In genomic region chr3:173876476-173876875, GRCh38 we compare ENCODE assay signal across 12 cellular contexts.
A peak's percentile ranks its signal among the peaks of the same experiment; 100 is the strongest.
DNase-seq lines count a peak whose midpoint lies in the region; TF ChIP-seq lines count a peak whose summit lies in the region.
"Had no signal": no experiment of that assay in that cellular context is flagged by ENCODE, and none has a peak within 500 bp of the region (broad histone marks: within the 10 kb centered on the region; RNA-seq: fewer than 3 reads in every experiment).

No MANE protein-coding gene starts in this region.

- TF ChIP-seq CTCF in endothelial cell (IDR thresholded peaks at IDR 0.05; ENCODE audit: unreplicated experiment) (peak; percentile 69), osteoblast (IDR thresholded peaks at IDR 0.05; ENCODE audit: extremely low read depth, low read depth, low read length) (peak; percentile 25)

- H3K4me2 ChIP-seq in osteoblast (ENCODE audit: insufficient read depth, low read length), result no peak overlapping the region

- DNase-seq in EH (ENCODE audit: low read depth) (peak; percentile 43), NCI-H2227 (lab: John Stamatoyannopoulos, UW; ENCODE audit: unreplicated experiment) (peak; percentile 12), endothelial cell (ENCODE audit: low spot score) (no peak), osteoblast (ENCODE audit: insufficient read length, low spot score, missing footprints) (no peak), NCI-H1105 treated with DMSO at 0.1 percent for 48 hours (lab: John Stamatoyannopoulos, UW) (no peak), erythroblast (lab: John Stamatoyannopoulos, UW) (no peak), NCI-H2171 (lab: John Stamatoyannopoulos, UW) (no peak), SJCRH30 (no peak)
- DNase-seq: activated naive CD4-positive, alpha-beta T cell treated with anti-CD3 and anti-CD28 coated beads, Interleukin-2, amount 10 ng/mL, durations not matched to agents 7 days and 5 days; stimulated activated naive CD8-positive, alpha-beta T cell treated with anti-CD3 and anti-CD28 coated beads, Interleukin-15, Interleukin-2, amounts not matched to agents 100 U/mL and 50 U/mL, for 24 hours had no signal

- H3K9me3 ChIP-seq in osteoblast (ENCODE audit: low read depth, low read length) (no peaks in the 10 kb centered on the region), SJCRH30 (replicated peaks) (no peaks in the 10 kb centered on the region)
- H3K9me3 ChIP-seq: esophagus muscularis mucosa had no signal

- H3K36me3 Mint-ChIP-seq in endothelial cell (ENCODE audit: low read depth, unreplicated experiment), result no peaks in the 10 kb centered on the region
- H3K36me3 Mint-ChIP-seq: activated naive CD4-positive, alpha-beta T cell treated with anti-CD3 and anti-CD28 coated beads, Interleukin-2, amount 10 ng/mL, durations not matched to agents 7 days and 5 days had no signal

- H3K27ac ChIP-seq in osteoblast (ENCODE audit: low read depth, low read length), result no peak overlapping the region
- H3K27ac ChIP-seq in SJCRH30, result no peak overlapping the region
- H3K27ac ChIP-seq: esophagus muscularis mucosa, skin epidermis had no signal

- no peaks in the 10 kb centered on the region for H4K20me1 ChIP-seq in osteoblast (ENCODE audit: insufficient read depth, low read length)

- H3K9me3 Mint-ChIP-seq in endothelial cell (ENCODE audit: unreplicated experiment), result no peaks in the 10 kb centered on the region

- H3K4me3 ChIP-seq in osteoblast (ENCODE audit: insufficient read depth, low read length), result no peak overlapping the region
- H3K4me3 ChIP-seq in SJCRH30, result no peak overlapping the region
- H3K4me3 ChIP-seq: esophagus muscularis mucosa, skin epidermis had no signal

- no peak overlapping the region for H2AFZ ChIP-seq in osteoblast (ENCODE audit: low read length)

- H3K36me3 ChIP-seq in osteoblast (ENCODE audit: insufficient read depth, low read length) (no peaks in the 10 kb centered on the region), SJCRH30 (no peaks in the 10 kb centered on the region)
- H3K36me3 ChIP-seq: esophagus muscularis mucosa had no signal

- H3K4me3 Mint-ChIP-seq in endothelial cell (ENCODE audit: unreplicated experiment), result no peak overlapping the region
- H3K4me3 Mint-ChIP-seq: activated naive CD4-positive, alpha-beta T cell treated with anti-CD3 and anti-CD28 coated beads, Interleukin-2, amount 10 ng/mL, durations not matched to agents 7 days and 5 days had no signal

- H3K27me3 ChIP-seq in osteoblast (ENCODE audit: insufficient read depth, low read length) (no peaks in the 10 kb centered on the region), SJCRH30 (no peaks in the 10 kb centered on the region)
- H3K27me3 ChIP-seq: esophagus muscularis mucosa had no signal

- H3K4me1 Mint-ChIP-seq in endothelial cell (ENCODE audit: unreplicated experiment), result no peaks in the 10 kb centered on the region
- H3K4me1 Mint-ChIP-seq: activated naive CD4-positive, alpha-beta T cell treated with anti-CD3 and anti-CD28 coated beads, Interleukin-2, amount 10 ng/mL, durations not matched to agents 7 days and 5 days had no signal

- H3K79me2 ChIP-seq in osteoblast (ENCODE audit: insufficient read depth, low read length), result no peaks in the 10 kb centered on the region

- no peaks in the 10 kb centered on the region for H3K4me1 ChIP-seq in osteoblast (ENCODE audit: insufficient read depth, low read length)
- no peaks in the 10 kb centered on the region for H3K4me1 ChIP-seq in SJCRH30
- H3K4me1 ChIP-seq: esophagus muscularis mucosa had no signal

- TF ChIP-seq POLR2A in erythroblast (IDR thresholded peaks at IDR 0.05; ENCODE audit: low read length), result no peak

- H3K27ac Mint-ChIP-seq in endothelial cell (ENCODE audit: unreplicated experiment), result no peak overlapping the region
- H3K27ac Mint-ChIP-seq: activated naive CD4-positive, alpha-beta T cell treated with anti-CD3 and anti-CD28 coated beads, Interleukin-2, amount 10 ng/mL, durations not matched to agents 7 days and 5 days had no signal

- H3K27me3 Mint-ChIP-seq in endothelial cell (ENCODE audit: unreplicated experiment), result peaks cover 2% of the 10 kb centered on the region
- H3K27me3 Mint-ChIP-seq: activated naive CD4-positive, alpha-beta T cell treated with anti-CD3 and anti-CD28 coated beads, Interleukin-2, amount 10 ng/mL, durations not matched to agents 7 days and 5 days had no signal

Comparison
In these comparisons a context has a peak if more than half of its experiments do, and no peak if none do; other contexts are left out.
1. DNase-seq: peak in EH (single experiment) and NCI-H2227 (single experiment); none in endothelial cell (single experiment), osteoblast (single experiment), NCI-H1105 treated with DMSO at 0.1 percent for 48 hours (single experiment), erythroblast (0 of 2), NCI-H2171 (single experiment) and SJCRH30 (0 of 2).